In the genomic region with DNA sequence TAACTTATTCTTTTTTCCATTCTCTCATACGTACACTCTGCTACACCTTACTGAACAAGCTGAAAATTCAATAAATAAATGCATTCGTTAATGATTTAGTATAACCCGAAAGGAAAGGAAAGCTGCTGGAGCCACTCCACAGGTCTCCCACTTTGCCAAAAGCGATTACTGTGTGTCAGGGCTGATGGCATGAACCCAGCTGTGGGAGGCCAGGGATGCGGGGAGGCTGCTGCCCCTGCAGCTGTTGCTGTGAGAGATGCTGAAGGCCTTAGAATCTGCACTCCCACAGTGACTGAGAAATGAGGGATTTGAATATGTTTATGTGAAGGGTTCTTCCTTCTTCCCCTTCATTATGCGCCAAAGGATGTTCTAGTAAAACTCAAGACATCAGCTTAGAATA, we compare ENCODE assay signal across 15 cellular contexts. TPM values are rescaled to one million over a fixed set of nuclear protein-coding genes. Genes with fewer than 3 reads are reported as not detected.
DNase-seq lines count a peak whose midpoint lies in the region; ATAC-seq, FAIRE-seq and TF ChIP-seq lines count a peak whose summit lies in the region.
"Had no signal": no experiment of that assay in that cellular context is flagged by ENCODE, and none has a peak within 500 bp of the region (broad histone marks: within the 10 kb centered on the region; RNA-seq: fewer than 3 reads in every experiment).

No MANE protein-coding gene starts in this region.

- H3K27me3 Mint-ChIP-seq in GM23338 (ENCODE audit: insufficient read depth, low read depth, poor library complexity), result no peaks in the 10 kb centered on the region
- no peaks in the 10 kb centered on the region for H3K27me3 Mint-ChIP-seq in stimulated activated memory B cell treated with anti-CD40 and anti-IgM and Interleukin-4, amounts not matched to agents 10 μg/mL and 1 μg/mL and 100 μg/mL, for 72 hours

- H3K36me3 Mint-ChIP-seq in GM23338 (ENCODE audit: low read depth), result no peaks in the 10 kb centered on the region
- H3K36me3 Mint-ChIP-seq in stimulated activated memory B cell treated with anti-CD40 and anti-IgM and Interleukin-4, amounts not matched to agents 10 μg/mL and 1 μg/mL and 100 μg/mL, for 72 hours, result no peaks in the 10 kb centered on the region
- H3K36me3 Mint-ChIP-seq: CD4-positive, alpha-beta memory T cell had no signal

- no peaks in the 10 kb centered on the region for H3K9me3 Mint-ChIP-seq in GM23338
- H3K9me3 Mint-ChIP-seq in stimulated activated memory B cell treated with anti-CD40 and anti-IgM and Interleukin-4, amounts not matched to agents 10 μg/mL and 1 μg/mL and 100 μg/mL, for 72 hours, result no peaks in the 10 kb centered on the region
- H3K9me3 Mint-ChIP-seq: HFFc6 had no signal

- DNase-seq in GM23338 (ENCODE audit: low spot score) (no peak), NCI-H446 (lab: John Stamatoyannopoulos, UW) (peak; percentile 9 to 43), retina (peak; percentile 13), GM19239 (ENCODE audit: insufficient read length, low spot score) (no peak)
- DNase-seq: BE2C; CD4-positive, alpha-beta memory T cell; DMS79; HCEC 1CT; HFFc6 had no signal

- no peaks in the 10 kb centered on the region for H4K20me1 ChIP-seq in GM23338 (replicated peaks; ENCODE audit: insufficient read depth)

- no peaks in the 10 kb centered on the region for H3F3A ChIP-seq in GM23338 (replicated peaks; ENCODE audit: low read depth)

- no peak for FAIRE-seq in GM19239 (lab: Jason Lieb, UNC)
- FAIRE-seq: A549, GM12878 had no signal

- H3K4me1 ChIP-seq in GM23338 (ENCODE audit: insufficient read depth) (peaks cover 10% of the 10 kb centered on the region; the same call in 1 of the 2 replicates), endocrine pancreas (ENCODE audit: control insufficient read depth, insufficient read depth, low read length) (no peaks in the 10 kb centered on the region)
- H3K4me1 ChIP-seq: BE2C had no signal

- H3K4me3 ChIP-seq in GM23338 (no peak overlapping the region), endocrine pancreas (ENCODE audit: control insufficient read depth, insufficient read depth, low read length) (peak overlapping the region; percentile 31)
- H3K4me3 ChIP-seq: A549, GM12878 had no signal

- H3K9me2 ChIP-seq in GM23338 (ENCODE audit: insufficient read depth), result no peaks in the 10 kb centered on the region; the same call in 1 of the 2 replicates

- no peak overlapping the region for H3K4me3 Mint-ChIP-seq in GM23338
- H3K4me3 Mint-ChIP-seq in stimulated activated memory B cell treated with anti-CD40 and anti-IgM and Interleukin-4, amounts not matched to agents 10 μg/mL and 1 μg/mL and 100 μg/mL, for 72 hours, result no peak overlapping the region
- H3K4me3 Mint-ChIP-seq: HFFc6 had no signal

- H3K27ac ChIP-seq in GM23338 (ENCODE audit: low read depth), result no peak overlapping the region
- H3K27ac ChIP-seq: A549, C4-2B, HL-60 had no signal

- no peak overlapping the region for H3K4me2 ChIP-seq in GM23338
- H3K4me2 ChIP-seq: A549 had no signal

- no peaks in the 10 kb centered on the region for H3K9me3 ChIP-seq in endocrine pancreas (ENCODE audit: control insufficient read depth, low read length)
- H3K9me3 ChIP-seq: A549, BE2C had no signal

- no peak overlapping the region for H3K9ac ChIP-seq in endocrine pancreas (ENCODE audit: control insufficient read depth, insufficient read depth, low read length)

- no peaks in the 10 kb centered on the region for H3K36me3 ChIP-seq in GM23338 (ENCODE audit: insufficient read depth)
- H3K36me3 ChIP-seq in endocrine pancreas (ENCODE audit: control insufficient read depth, insufficient read depth, low read length), result no peaks in the 10 kb centered on the region
- H3K36me3 ChIP-seq: BE2C had no signal

- peaks cover 12% of the 10 kb centered on the region for H3K4me1 Mint-ChIP-seq in GM23338
- no peaks in the 10 kb centered on the region for H3K4me1 Mint-ChIP-seq in stimulated activated memory B cell treated with anti-CD40 and anti-IgM and Interleukin-4, amounts not matched to agents 10 μg/mL and 1 μg/mL and 100 μg/mL, for 72 hours
- H3K4me1 Mint-ChIP-seq: CD4-positive, alpha-beta memory T cell had no signal

- H3K27me3 ChIP-seq in GM23338 (ENCODE audit: insufficient read depth), result no peaks in the 10 kb centered on the region
- H3K27me3 ChIP-seq in endocrine pancreas (ENCODE audit: control insufficient read depth, insufficient read depth, low read length), result no peaks in the 10 kb centered on the region
- H3K27me3 ChIP-seq: BE2C had no signal

- peak; percentile 73 for ATAC-seq in GM23338
- ATAC-seq in stimulated activated memory B cell treated with anti-CD40 and anti-IgM and Interleukin-4, amounts not matched to agents 10 μg/mL and 1 μg/mL and 100 μg/mL, for 72 hours, result no peak
- ATAC-seq: A549, GM12878 had no signal

- TF ChIP-seq CTCF in GM23338 (conservative IDR thresholded peaks at IDR 0.05; ENCODE audit: low read depth in 2 of 2), result no peak

- no peak overlapping the region for H3K27ac Mint-ChIP-seq in GM23338
- no peak overlapping the region for H3K27ac Mint-ChIP-seq in stimulated activated memory B cell treated with anti-CD40 and anti-IgM and Interleukin-4, amounts not matched to agents 10 μg/mL and 1 μg/mL and 100 μg/mL, for 72 hours
- H3K27ac Mint-ChIP-seq: CD4-positive, alpha-beta memory T cell; HFFc6 had no signal

- H2AFZ ChIP-seq in GM23338, result no peak overlapping the region

- no peaks in the 10 kb centered on the region for H3K79me2 ChIP-seq in GM23338 (replicated peaks; ENCODE audit: insufficient read depth)

TF ChIP-seq in GM23338, 12 proteins besides CTCF, POLR2A, EP300 and RAD21 (continues in another document):
- TF ChIP-seq, protein P1, sequence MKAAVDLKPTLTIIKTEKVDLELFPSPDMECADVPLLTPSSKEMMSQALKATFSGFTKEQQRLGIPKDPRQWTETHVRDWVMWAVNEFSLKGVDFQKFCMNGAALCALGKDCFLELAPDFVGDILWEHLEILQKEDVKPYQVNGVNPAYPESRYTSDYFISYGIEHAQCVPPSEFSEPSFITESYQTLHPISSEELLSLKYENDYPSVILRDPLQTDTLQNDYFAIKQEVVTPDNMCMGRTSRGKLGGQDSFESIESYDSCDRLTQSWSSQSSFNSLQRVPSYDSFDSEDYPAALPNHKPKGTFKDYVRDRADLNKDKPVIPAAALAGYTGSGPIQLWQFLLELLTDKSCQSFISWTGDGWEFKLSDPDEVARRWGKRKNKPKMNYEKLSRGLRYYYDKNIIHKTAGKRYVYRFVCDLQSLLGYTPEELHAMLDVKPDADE (IDR thresholded peaks at IDR 0.05), result no peak
- TF ChIP-seq, protein P2, sequence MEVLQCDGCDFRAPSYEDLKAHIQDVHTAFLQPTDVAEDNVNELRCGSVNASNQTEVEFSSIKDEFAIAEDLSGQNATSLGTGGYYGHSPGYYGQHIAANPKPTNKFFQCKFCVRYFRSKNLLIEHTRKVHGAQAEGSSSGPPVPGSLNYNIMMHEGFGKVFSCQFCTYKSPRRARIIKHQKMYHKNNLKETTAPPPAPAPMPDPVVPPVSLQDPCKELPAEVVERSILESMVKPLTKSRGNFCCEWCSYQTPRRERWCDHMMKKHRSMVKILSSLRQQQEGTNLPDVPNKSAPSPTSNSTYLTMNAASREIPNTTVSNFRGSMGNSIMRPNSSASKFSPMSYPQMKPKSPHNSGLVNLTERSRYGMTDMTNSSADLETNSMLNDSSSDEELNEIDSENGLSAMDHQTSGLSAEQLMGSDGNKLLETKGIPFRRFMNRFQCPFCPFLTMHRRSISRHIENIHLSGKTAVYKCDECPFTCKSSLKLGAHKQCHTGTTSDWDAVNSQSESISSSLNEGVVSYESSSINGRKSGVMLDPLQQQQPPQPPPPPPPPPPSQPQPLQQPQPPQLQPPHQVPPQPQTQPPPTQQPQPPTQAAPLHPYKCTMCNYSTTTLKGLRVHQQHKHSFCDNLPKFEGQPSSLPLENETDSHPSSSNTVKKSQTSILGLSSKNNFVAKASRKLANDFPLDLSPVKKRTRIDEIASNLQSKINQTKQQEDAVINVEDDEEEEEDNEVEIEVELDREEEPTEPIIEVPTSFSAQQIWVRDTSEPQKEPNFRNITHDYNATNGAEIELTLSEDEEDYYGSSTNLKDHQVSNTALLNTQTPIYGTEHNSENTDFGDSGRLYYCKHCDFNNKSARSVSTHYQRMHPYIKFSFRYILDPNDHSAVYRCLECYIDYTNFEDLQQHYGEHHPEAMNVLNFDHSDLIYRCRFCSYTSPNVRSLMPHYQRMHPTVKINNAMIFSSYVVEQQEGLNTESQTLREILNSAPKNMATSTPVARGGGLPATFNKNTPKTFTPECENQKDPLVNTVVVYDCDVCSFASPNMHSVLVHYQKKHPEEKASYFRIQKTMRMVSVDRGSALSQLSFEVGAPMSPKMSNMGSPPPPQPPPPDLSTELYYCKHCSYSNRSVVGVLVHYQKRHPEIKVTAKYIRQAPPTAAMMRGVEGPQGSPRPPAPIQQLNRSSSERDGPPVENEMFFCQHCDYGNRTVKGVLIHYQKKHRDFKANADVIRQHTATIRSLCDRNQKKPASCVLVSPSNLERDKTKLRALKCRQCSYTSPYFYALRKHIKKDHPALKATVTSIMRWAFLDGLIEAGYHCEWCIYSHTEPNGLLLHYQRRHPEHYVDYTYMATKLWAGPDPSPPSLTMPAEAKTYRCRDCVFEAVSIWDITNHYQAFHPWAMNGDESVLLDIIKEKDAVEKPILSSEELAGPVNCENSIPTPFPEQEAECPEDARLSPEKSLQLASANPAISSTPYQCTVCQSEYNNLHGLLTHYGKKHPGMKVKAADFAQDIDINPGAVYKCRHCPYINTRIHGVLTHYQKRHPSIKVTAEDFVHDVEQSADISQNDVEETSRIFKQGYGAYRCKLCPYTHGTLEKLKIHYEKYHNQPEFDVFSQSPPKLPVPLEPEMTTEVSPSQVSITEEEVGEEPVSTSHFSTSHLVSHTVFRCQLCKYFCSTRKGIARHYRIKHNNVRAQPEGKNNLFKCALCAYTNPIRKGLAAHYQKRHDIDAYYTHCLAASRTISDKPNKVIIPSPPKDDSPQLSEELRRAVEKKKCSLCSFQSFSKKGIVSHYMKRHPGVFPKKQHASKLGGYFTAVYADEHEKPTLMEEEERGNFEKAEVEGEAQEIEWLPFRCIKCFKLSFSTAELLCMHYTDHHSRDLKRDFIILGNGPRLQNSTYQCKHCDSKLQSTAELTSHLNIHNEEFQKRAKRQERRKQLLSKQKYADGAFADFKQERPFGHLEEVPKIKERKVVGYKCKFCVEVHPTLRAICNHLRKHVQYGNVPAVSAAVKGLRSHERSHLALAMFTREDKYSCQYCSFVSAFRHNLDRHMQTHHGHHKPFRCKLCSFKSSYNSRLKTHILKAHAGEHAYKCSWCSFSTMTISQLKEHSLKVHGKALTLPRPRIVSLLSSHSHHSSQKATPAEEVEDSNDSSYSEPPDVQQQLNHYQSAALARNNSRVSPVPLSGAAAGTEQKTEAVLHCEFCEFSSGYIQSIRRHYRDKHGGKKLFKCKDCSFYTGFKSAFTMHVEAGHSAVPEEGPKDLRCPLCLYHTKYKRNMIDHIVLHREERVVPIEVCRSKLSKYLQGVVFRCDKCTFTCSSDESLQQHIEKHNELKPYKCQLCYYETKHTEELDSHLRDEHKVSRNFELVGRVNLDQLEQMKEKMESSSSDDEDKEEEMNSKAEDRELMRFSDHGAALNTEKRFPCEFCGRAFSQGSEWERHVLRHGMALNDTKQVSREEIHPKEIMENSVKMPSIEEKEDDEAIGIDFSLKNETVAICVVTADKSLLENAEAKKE (CRISPR knock-in tag; IDR thresholded peaks at IDR 0.05), result no peak
- TF ChIP-seq ZNF114 (CRISPR knock-in tag; IDR thresholded peaks at IDR 0.05), result no peak

RNA-seq across cellular contexts. Expression of gene NBEA, which starts 58.7 kb away (rescaled TPM):
- total RNA-seq in GM23338 (2014; rRNA removed; shearing (Covaris generic)), result 26.9 and 29.1 TPM in 2 replicates
- polyA plus RNA-seq in GM23338 (2016; fragmentation: Nextera tagmentation; extraction: Ambion mirVana), result 6.2 and 9.1 TPM in 2 replicates

Comparison
In these comparisons a context has a peak if more than half of its experiments do, and no peak if none do; other contexts are left out.
1. DNase-seq: peak in NCI-H446 (2 of 2) and retina (single experiment); none in GM23338 (single experiment) and GM19239 (single experiment).